ENCODE assay signal across 16 cellular contexts in genomic region chr13:24500977-24501376, GRCh38. TPM values are rescaled to one million over a fixed set of nuclear protein-coding genes. Genes with fewer than 3 reads are reported as not detected.
A peak's percentile ranks its signal among the peaks of the same experiment; 100 is the strongest.
DNase-seq lines count a peak whose midpoint lies in the region; ATAC-seq lines count a peak whose summit lies in the region.
"Had no signal": no experiment of that assay in that cellular context is flagged by ENCODE, and none has a peak within 500 bp of the region (broad histone marks: within the 10 kb centered on the region; RNA-seq: fewer than 3 reads in every experiment).

No MANE protein-coding gene starts in this region.

- H3K27me3 Mint-ChIP-seq in activated T-cell treated with anti-CD3 and anti-CD28 coated beads, Interleukin-2, amount 50 U/mL, for 72 hours (ENCODE audit: low read depth) = no peaks in the 10 kb centered on the region
- no peaks in the 10 kb centered on the region for H3K27me3 Mint-ChIP-seq in activated T-cell treated with anti-CD3 and anti-CD28 coated beads, Interleukin-2, amount 50 U/mL, for 24 hours
- H3K27me3 Mint-ChIP-seq: activated B cell treated with CpG ODN at 0.5 μM for 24 hours, memory B cell had no signal

- ATAC-seq in activated T-cell treated with anti-CD3 and anti-CD28 coated beads, Interleukin-2, amount 50 U/mL, for 72 hours (replicated peaks in 1 of 2) = peak; percentile 41 to 84
- ATAC-seq: psoas muscle had no signal

- H3K27ac Mint-ChIP-seq in activated T-cell treated with anti-CD3 and anti-CD28 coated beads, Interleukin-2, amount 50 U/mL, for 72 hours = no peak overlapping the region
- no peak overlapping the region for H3K27ac Mint-ChIP-seq in activated T-cell treated with anti-CD3 and anti-CD28 coated beads, Interleukin-2, amount 50 U/mL, for 24 hours
- H3K27ac Mint-ChIP-seq: activated B cell treated with CpG ODN at 0.5 μM for 24 hours, memory B cell had no signal

- H3K9ac ChIP-seq in adipocyte (ENCODE audit: low read length) = peak overlapping the region; percentile 22
- no peak overlapping the region for H3K9ac ChIP-seq in skeletal muscle satellite cell (ENCODE audit: low read depth, low read length)

- no peaks in the 10 kb centered on the region for H3K9me3 Mint-ChIP-seq in activated T-cell treated with anti-CD3 and anti-CD28 coated beads, Interleukin-2, amount 50 U/mL, for 72 hours
- H3K9me3 Mint-ChIP-seq in activated T-cell treated with anti-CD3 and anti-CD28 coated beads, Interleukin-2, amount 50 U/mL, for 24 hours = no peaks in the 10 kb centered on the region
- H3K9me3 Mint-ChIP-seq: activated B cell treated with CpG ODN at 0.5 μM for 24 hours, memory B cell had no signal

- H3K36me3 ChIP-seq in adipocyte (ENCODE audit: control insufficient read depth, insufficient read depth, low read length, severe bottlenecking) (peaks cover 42% of the 10 kb centered on the region), skeletal muscle satellite cell (ENCODE audit: insufficient read depth, low read length) (peaks cover 27% of the 10 kb centered on the region)

- no peak for DNase-seq in activated T-cell treated with anti-CD3 and anti-CD28 coated beads, Interleukin-2, amount 50 U/mL, for 72 hours
- no peak for DNase-seq in activated T-cell treated with anti-CD3 and anti-CD28 coated beads, Interleukin-2, amount 50 U/mL, for 24 hours
- DNase-seq in adipocyte (ENCODE audit: low read depth) (peak; percentile 74), fibroblast of the conjunctiva (ENCODE audit: low read depth) (peak; percentile 20), NCI-H526 treated with DMSO at 0.1 percent for 48 hours (lab: John Stamatoyannopoulos, UW) (no peak), NCI-H345 (lab: John Stamatoyannopoulos, UW) (no peak), NCI-H1436 (lab: John Stamatoyannopoulos, UW) (no peak)
- DNase-seq: activated B cell treated with CpG ODN at 0.5 μM for 24 hours; activated T-cell treated with anti-CD3 and anti-CD28 coated beads, Interleukin-2, amount 50 U/mL, for 48 hours; caudate nucleus; NCI-H446; psoas muscle; Right ventricle myocardium superior had no signal

- H3K4me3 ChIP-seq in adipocyte (ENCODE audit: low read length) = peak overlapping the region; percentile 22
- no peak overlapping the region for H3K4me3 ChIP-seq in skeletal muscle satellite cell (ENCODE audit: low read length)
- H3K4me3 ChIP-seq: psoas muscle, tibial nerve had no signal

- H3K27me3 ChIP-seq in adipocyte (replicated peaks; ENCODE audit: control insufficient read depth, insufficient read depth, low read length) (no peaks in the 10 kb centered on the region), skeletal muscle satellite cell (ENCODE audit: control insufficient read depth, insufficient read depth, low read length) (no peaks in the 10 kb centered on the region)
- H3K27me3 ChIP-seq: tibial nerve had no signal

- H3K9me3 ChIP-seq in adipocyte (ENCODE audit: control insufficient read depth, low read length) = no peaks in the 10 kb centered on the region
- H3K9me3 ChIP-seq in skeletal muscle satellite cell (replicated peaks; ENCODE audit: low read length) = no peaks in the 10 kb centered on the region
- H3K9me3 ChIP-seq: psoas muscle, tibial nerve had no signal

- H3K36me3 Mint-ChIP-seq in activated T-cell treated with anti-CD3 and anti-CD28 coated beads, Interleukin-2, amount 50 U/mL, for 72 hours (ENCODE audit: insufficient read depth in 2 of 2) = peaks cover 3 to 4% of the 10 kb centered on the region in 2 donors
- H3K36me3 Mint-ChIP-seq in activated T-cell treated with anti-CD3 and anti-CD28 coated beads, Interleukin-2, amount 50 U/mL, for 24 hours (ENCODE audit: low read depth) = peaks cover 68% of the 10 kb centered on the region

- H3K4me2 ChIP-seq in skeletal muscle satellite cell (ENCODE audit: low read length) = peak overlapping the region; percentile 32

- H3K4me3 Mint-ChIP-seq in activated T-cell treated with anti-CD3 and anti-CD28 coated beads, Interleukin-2, amount 50 U/mL, for 72 hours = no peak overlapping the region
- no peak overlapping the region for H3K4me3 Mint-ChIP-seq in activated T-cell treated with anti-CD3 and anti-CD28 coated beads, Interleukin-2, amount 50 U/mL, for 24 hours
- H3K4me3 Mint-ChIP-seq: activated B cell treated with CpG ODN at 0.5 μM for 24 hours, memory B cell had no signal

- H3K4me1 ChIP-seq in adipocyte (ENCODE audit: control insufficient read depth, insufficient read depth, low read length) = peaks cover 28% of the 10 kb centered on the region
- peaks cover 27% of the 10 kb centered on the region for H3K4me1 ChIP-seq in skeletal muscle satellite cell (ENCODE audit: control insufficient read depth, insufficient read depth, low read length)

- H3K4me1 Mint-ChIP-seq in activated T-cell treated with anti-CD3 and anti-CD28 coated beads, Interleukin-2, amount 50 U/mL, for 72 hours (ENCODE audit: low read depth) = peaks cover 22% of the 10 kb centered on the region
- peaks cover 27% of the 10 kb centered on the region for H3K4me1 Mint-ChIP-seq in activated T-cell treated with anti-CD3 and anti-CD28 coated beads, Interleukin-2, amount 50 U/mL, for 24 hours (ENCODE audit: low read depth)
- H3K4me1 Mint-ChIP-seq: activated B cell treated with CpG ODN at 0.5 μM for 24 hours had no signal

RNA-seq across cellular contexts. Expression of gene PARP4, which starts 11.6 kb away (rescaled TPM):
- 10 to 100 TPM; 23.1 to 37.4 TPM for total RNA-seq in activated T-cell treated with anti-CD3 and anti-CD28 coated beads, Interleukin-2, amount 50 U/mL, for 72 hours
- 46.3 and 49.4 TPM in 2 replicates for total RNA-seq in skeletal muscle satellite cell (2012; rRNA removed)

Comparison
In these comparisons a context has a peak if more than half of its experiments do, and no peak if none do; other contexts are left out.
1. DNase-seq: peak in adipocyte (single experiment) and fibroblast of the conjunctiva (single experiment); none in activated T-cell treated with anti-CD3 and anti-CD28 coated beads, Interleukin-2, amount 50 U/mL, for 72 hours (0 of 2), activated T-cell treated with anti-CD3 and anti-CD28 coated beads, Interleukin-2, amount 50 U/mL, for 24 hours (single experiment), NCI-H526 treated with DMSO at 0.1 percent for 48 hours (single experiment), NCI-H345 (single experiment) and NCI-H1436 (single experiment).